17 cellular contexts compared by ENCODE assay signal in genomic region chr6:157225575-157225995, GRCh38.
DNase-seq lines count a peak whose midpoint lies in the region; ATAC-seq and TF ChIP-seq lines count a peak whose summit lies in the region.
"Had no signal": no experiment of that assay in that cellular context is flagged by ENCODE, and none has a peak within 500 bp of the region (broad histone marks: within the 10 kb centered on the region; RNA-seq: fewer than 3 reads in every experiment).

No MANE protein-coding gene starts in this region.

- no peak for TF ChIP-seq EP300 in stomach (IDR thresholded peaks at IDR 0.05)

- no peak overlapping the region for H2AFZ ChIP-seq in GM23248

- ATAC-seq in lower lobe of right lung: no peak
- ATAC-seq in T-helper 17 cell: no peak
- ATAC-seq: effector memory CD8-positive, alpha-beta T cell; WTC11 had no signal

- H3K36me3 Mint-ChIP-seq in endothelial cell (ENCODE audit: low read depth, unreplicated experiment) (peaks cover 8% of the 10 kb centered on the region), T-helper 17 cell (ENCODE audit: low read depth) (peaks cover 3% of the 10 kb centered on the region)
- H3K36me3 Mint-ChIP-seq: WTC11 had no signal

- H3K4me3 ChIP-seq in GM23248 (no peak overlapping the region), esophagus squamous epithelium (no peak overlapping the region), lower lobe of right lung (no peak overlapping the region), stomach (no peak overlapping the region)
- H3K4me3 ChIP-seq: ovary, Peyer's patch, tibial nerve had no signal

- 0 out of 2 replicates have a peak overlapping the region, but pooled peaks have one; percentile 8 for H3K9ac ChIP-seq in GM23248

- H3K27ac Mint-ChIP-seq in endothelial cell (ENCODE audit: unreplicated experiment) (no peak overlapping the region), T-helper 17 cell (no peak overlapping the region)
- H3K27ac Mint-ChIP-seq: effector memory CD8-positive, alpha-beta T cell; WTC11 had no signal

- no peaks in the 10 kb centered on the region for H3K9me2 ChIP-seq in GM23248 (ENCODE audit: insufficient read depth)

- H3K4me2 ChIP-seq in GM23248 (ENCODE audit: unreplicated experiment): no peak overlapping the region

- no peaks in the 10 kb centered on the region for H3K27me3 ChIP-seq in GM23248 (replicated peaks; ENCODE audit: insufficient read depth)
- no peaks in the 10 kb centered on the region for H3K27me3 ChIP-seq in esophagus squamous epithelium
- H3K27me3 ChIP-seq in lower lobe of right lung (ENCODE audit: low read depth): no peaks in the 10 kb centered on the region
- no peaks in the 10 kb centered on the region for H3K27me3 ChIP-seq in stomach
- H3K27me3 ChIP-seq: ovary, Peyer's patch, tibial nerve had no signal

- no peaks in the 10 kb centered on the region for H4K20me1 ChIP-seq in GM23248 (ENCODE audit: insufficient read depth)

- in situ Hi-C loops in GM23248 (cut with MboI): no loop called here

- no peaks in the 10 kb centered on the region for H3K36me3 ChIP-seq in GM23248 (ENCODE audit: low read depth)
- no peaks in the 10 kb centered on the region for H3K36me3 ChIP-seq in esophagus squamous epithelium
- no peaks in the 10 kb centered on the region for H3K36me3 ChIP-seq in lower lobe of right lung
- no peaks in the 10 kb centered on the region for H3K36me3 ChIP-seq in stomach
- H3K36me3 ChIP-seq: ovary, Peyer's patch, tibial nerve had no signal

- WGBS in GM23248 (ENCODE audit: low coverage in 1 of 2, low lambda C conversion rate in 2 of 2, missing lambda C conversion rate in 2 of 2), 2 experiments: 74 to 75% methylated on average over 12 of the region's 12 CpGs
- WGBS in esophagus squamous epithelium, 2 donors: 77 to 87% methylated on average over 7 to 11 of the region's 12 CpGs
- WGBS in stomach, 5 donors: 84 to 96% (median 95%) methylated on average over 8 to 12 of the region's 12 CpGs

- H3K4me1 Mint-ChIP-seq in endothelial cell (ENCODE audit: unreplicated experiment) (no peaks in the 10 kb centered on the region), T-helper 17 cell (peaks cover 52% of the 10 kb centered on the region)

- H3K4me3 Mint-ChIP-seq in endothelial cell (ENCODE audit: unreplicated experiment): no peak overlapping the region
- no peak overlapping the region for H3K4me3 Mint-ChIP-seq in T-helper 17 cell
- H3K4me3 Mint-ChIP-seq: effector memory CD8-positive, alpha-beta T cell; WTC11 had no signal

- TF ChIP-seq POLR2A in esophagus squamous epithelium (IDR thresholded peaks at IDR 0.05) (no peak), stomach (IDR thresholded peaks at IDR 0.05) (no peak)

- peaks cover 13% of the 10 kb centered on the region for H3K27me3 Mint-ChIP-seq in endothelial cell (ENCODE audit: unreplicated experiment)
- peaks cover 11% of the 10 kb centered on the region for H3K27me3 Mint-ChIP-seq in T-helper 17 cell

- H3K4me1 ChIP-seq in GM23248 (ENCODE audit: insufficient read depth) (peaks cover 13% of the 10 kb centered on the region), esophagus squamous epithelium (peaks cover 11 to 54% (median 23%) of the 10 kb centered on the region in 3 donors), lower lobe of right lung (peaks cover 6% of the 10 kb centered on the region), stomach (peaks cover 0 to 47% (median 20%) of the 10 kb centered on the region in 4 donors)

- peaks cover 11% of the 10 kb centered on the region; the same call in 1 of the 2 replicates for H3F3A ChIP-seq in GM23248 (ENCODE audit: insufficient read depth)

- no peaks in the 10 kb centered on the region for H3K79me2 ChIP-seq in GM23248 (ENCODE audit: insufficient read depth)

- H3K9me3 Mint-ChIP-seq in endothelial cell (ENCODE audit: unreplicated experiment): no peaks in the 10 kb centered on the region
- H3K9me3 Mint-ChIP-seq: effector memory CD8-positive, alpha-beta T cell; WTC11 had no signal

- H3K27ac ChIP-seq in GM23248 (peak overlapping the region; percentile 23), esophagus squamous epithelium (peak overlapping the region; percentile 17 to 93 (median 80)), lower lobe of right lung (peak overlapping the region; percentile 13), stomach (peak overlapping the region in 4 of 5 donors; percentile 36 to 80 (median 60))

- DNase-seq in GM23248 (peak; percentile 28), esophagus squamous epithelium (lab: John Stamatoyannopoulos, UW) (no peak), lower lobe of right lung (no peak), stomach (no peak), NK-92 (lab: John Stamatoyannopoulos, UW; ENCODE audit: unreplicated experiment) (no peak), NCI-H1105 (lab: John Stamatoyannopoulos, UW) (no peak), endothelial cell (ENCODE audit: low spot score) (no peak), T-helper 17 cell (no peak)
- DNase-seq: activated naive CD4-positive, alpha-beta T cell; effector memory CD8-positive, alpha-beta T cell; foreskin fibroblast; NCI-H2081; stimulated activated CD4-positive, alpha-beta T cell treated with anti-CD3 and anti-CD28 coated beads, Interleukin-15, amount 100 ng/mL, for 24 hours had no signal

- TF ChIP-seq CTCF in esophagus squamous epithelium (IDR thresholded peaks at IDR 0.05) (no peak), lower lobe of right lung (IDR thresholded peaks at IDR 0.05) (no peak), stomach (IDR thresholded peaks at IDR 0.05) (no peak), endothelial cell (IDR thresholded peaks at IDR 0.05; ENCODE audit: unreplicated experiment) (no peak)

- no peaks in the 10 kb centered on the region for H3K9me3 ChIP-seq in GM23248 (ENCODE audit: low read depth)
- H3K9me3 ChIP-seq in esophagus squamous epithelium: no peaks in the 10 kb centered on the region
- no peaks in the 10 kb centered on the region for H3K9me3 ChIP-seq in lower lobe of right lung
- H3K9me3 ChIP-seq in stomach: no peaks in the 10 kb centered on the region
- no peaks in the 10 kb centered on the region for H3K9me3 ChIP-seq in T-helper 17 cell (ENCODE audit: control insufficient read depth, low read length, poor library complexity, severe bottlenecking)
- H3K9me3 ChIP-seq: ovary, Peyer's patch, tibial nerve had no signal

- intact Hi-C loops in esophagus squamous epithelium (cut with DNase I): no loop called here
- intact Hi-C loops in lower lobe of right lung (cut with DNase I): no loop called here
- intact Hi-C loops in stomach (cut with DNase I; ENCODE audit: low total_unique reads): loop anchor here (10.0 kb wide), 1 partner anchor 49 kb away; no protein-coding TSS in a partner anchor

Comparison
In these comparisons a context has a peak if more than half of its experiments do, and no peak if none do; other contexts are left out.
1. H3K27ac ChIP-seq: peak in every context shown above with its lines; median percentile 80 in esophagus squamous epithelium; 60 in stomach; 23 in GM23248; 13 in lower lobe of right lung.